8 cellular contexts compared by ENCODE assay signal in the genomic region with DNA sequence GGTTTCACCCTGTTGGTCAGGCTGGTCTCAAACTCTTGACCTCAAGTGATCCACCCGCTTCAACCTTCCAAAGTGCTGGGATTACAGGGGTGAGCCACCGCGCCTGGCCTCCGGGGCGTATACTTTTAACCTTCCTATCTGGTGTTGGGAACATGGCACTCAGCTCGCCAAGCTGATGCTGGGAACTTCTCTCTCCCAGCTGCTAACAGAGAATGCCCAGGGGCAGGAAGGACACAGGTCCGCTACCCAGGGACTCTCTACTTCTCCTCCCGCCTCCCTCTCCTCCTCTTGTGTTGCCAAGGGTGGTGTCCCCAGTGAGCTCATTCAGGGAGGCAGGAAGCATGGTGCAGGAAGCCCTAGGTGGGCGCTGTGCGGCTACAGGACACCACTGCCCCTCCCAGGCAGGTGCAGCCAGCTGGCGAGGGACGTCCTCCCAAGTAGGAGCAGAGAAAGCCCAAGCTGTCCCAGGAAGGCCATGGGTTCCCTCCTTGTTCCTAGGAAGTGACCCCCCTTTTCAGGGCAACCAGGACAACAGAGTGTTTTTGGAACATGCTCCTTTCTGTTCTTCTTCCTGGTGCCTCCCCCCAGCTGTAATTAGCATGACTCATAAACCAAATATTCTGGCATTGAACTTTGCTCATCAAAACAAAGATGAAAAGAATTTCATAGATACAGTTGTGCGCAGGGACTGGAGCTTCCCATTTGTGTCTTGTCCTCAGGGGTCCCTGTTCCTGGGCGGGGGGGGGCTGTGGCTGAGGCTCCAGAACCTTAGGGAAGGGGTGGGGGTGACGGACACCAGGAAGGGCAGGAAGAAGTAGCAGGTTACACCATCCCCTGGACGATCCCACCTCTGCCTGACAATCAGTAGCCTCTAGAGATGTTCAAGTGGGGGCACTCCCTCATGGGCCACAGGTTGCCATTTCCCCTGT. TPM values are rescaled to one million over a fixed set of nuclear protein-coding genes. Genes with fewer than 3 reads are reported as not detected.
DNase-seq lines count a peak whose midpoint lies in the region; ATAC-seq and TF ChIP-seq lines count a peak whose summit lies in the region.
"Had no signal": no experiment of that assay in that cellular context is flagged by ENCODE, and none has a peak within 500 bp of the region (broad histone marks: within the 10 kb centered on the region; RNA-seq: fewer than 3 reads in every experiment).

No MANE protein-coding gene starts in this region.

- no peaks in the 10 kb centered on the region for H3K36me3 ChIP-seq in right atrium auricular region
- no peaks in the 10 kb centered on the region for H3K36me3 ChIP-seq in thoracic aorta

- no peak overlapping the region for H3K4me3 ChIP-seq in HFF-Myc (replicated peaks; ENCODE audit: low read depth, low read length)
- H3K4me3 ChIP-seq in right atrium auricular region, result peak overlapping the region; percentile 64 to 68
- peak overlapping the region; percentile 79 for H3K4me3 ChIP-seq in thoracic aorta

- CTCF ChIA-PET in WTC11 (lab: Charles Lee), result interaction anchor here (0.9 to 5.2 kb wide), 5 partner anchors 16 to 61 kb away, joined by 3 to 51 read pairs (median 3); no protein-coding TSS in a partner anchor

- H3K36me3 Mint-ChIP-seq in WTC11, result no peaks in the 10 kb centered on the region

- H3K27me3 ChIP-seq in right atrium auricular region, result no peaks in the 10 kb centered on the region
- no peaks in the 10 kb centered on the region for H3K27me3 ChIP-seq in thoracic aorta (replicated peaks; ENCODE audit: insufficient read depth)

- H3K9me3 Mint-ChIP-seq in WTC11, result no peaks in the 10 kb centered on the region

- H3K9me3 ChIP-seq in right atrium auricular region, result no peaks in the 10 kb centered on the region
- no peaks in the 10 kb centered on the region for H3K9me3 ChIP-seq in thoracic aorta

- H3K4me3 Mint-ChIP-seq in WTC11, result no peak overlapping the region

- no peak overlapping the region for H3K27ac Mint-ChIP-seq in WTC11

- H3K4me1 Mint-ChIP-seq in WTC11, result peaks cover 14% of the 10 kb centered on the region

- TF ChIP-seq CTCF in HFF-Myc (IDR thresholded peaks at IDR 0.05; ENCODE audit: low read depth, low read length, missing control alignments), result no peak
- TF ChIP-seq CTCF in WTC11 (IDR thresholded peaks at IDR 0.05), result no peak
- TF ChIP-seq CTCF in right atrium auricular region (IDR thresholded peaks at IDR 0.05), result no peak
- no peak for TF ChIP-seq CTCF in thoracic aorta (IDR thresholded peaks at IDR 0.05)

- peak; percentile 72 for DNase-seq in HFF-Myc (ENCODE audit: extremely low read depth, low read depth)
- DNase-seq in WTC11 (ENCODE audit: low spot score), result no peak
- DNase-seq in right atrium auricular region (ENCODE audit: low spot score), result no peak
- DNase-seq in thoracic aorta (ENCODE audit: low spot score), result no peak
- DNase-seq in OCI-M2 (lab: John Stamatoyannopoulos, UW; ENCODE audit: unreplicated experiment), result no peak
- DNase-seq in stimulated activated naive CD8-positive, alpha-beta T cell treated with anti-CD3 and anti-CD28 coated beads, Interleukin-15, Interleukin-2, amounts not matched to agents 100 U/mL and 50 U/mL, for 24 hours, result no peak
- DNase-seq: stimulated activated CD4-positive, alpha-beta T cell treated with anti-CD3 and anti-CD28 coated beads, Interleukin-2, amount 100 ng/mL, for 24 hours had no signal

- H3K27ac ChIP-seq in right atrium auricular region (peak overlapping the region; percentile 93), thoracic aorta (peak overlapping the region; percentile 57 to 84)

- peaks cover 72% of the 10 kb centered on the region for H3K27me3 Mint-ChIP-seq in WTC11 (ENCODE audit: low read depth)

- peaks cover 0 to 74% of the 10 kb centered on the region in 2 donors for H3K4me1 ChIP-seq in right atrium auricular region
- peaks cover 39 to 63% of the 10 kb centered on the region in 2 donors for H3K4me1 ChIP-seq in thoracic aorta (ENCODE audit: control insufficient read depth in 1 of 2, low read depth in 2 of 2)

- POLR2A ChIA-PET in WTC11 (lab: Charles Lee), result no interaction called here

- no peak for ATAC-seq in WTC11
- no peak for ATAC-seq in thoracic aorta (ENCODE audit: insufficient number of reproducible peaks, low FRiP score, low read depth)
- no peak for ATAC-seq in HG03521 (IDR thresholded peaks at IDR 0.05; ENCODE audit: unreplicated experiment)
- ATAC-seq in stimulated activated naive CD8-positive, alpha-beta T cell treated with anti-CD3 and anti-CD28 coated beads, Interleukin-15, Interleukin-2, amounts not matched to agents 100 U/mL and 50 U/mL, for 24 hours, result no peak

TF ChIP-seq in WTC11, 78 proteins besides CTCF, POLR2A, EP300 and RAD21:
- TF ChIP-seq, protein P1, sequence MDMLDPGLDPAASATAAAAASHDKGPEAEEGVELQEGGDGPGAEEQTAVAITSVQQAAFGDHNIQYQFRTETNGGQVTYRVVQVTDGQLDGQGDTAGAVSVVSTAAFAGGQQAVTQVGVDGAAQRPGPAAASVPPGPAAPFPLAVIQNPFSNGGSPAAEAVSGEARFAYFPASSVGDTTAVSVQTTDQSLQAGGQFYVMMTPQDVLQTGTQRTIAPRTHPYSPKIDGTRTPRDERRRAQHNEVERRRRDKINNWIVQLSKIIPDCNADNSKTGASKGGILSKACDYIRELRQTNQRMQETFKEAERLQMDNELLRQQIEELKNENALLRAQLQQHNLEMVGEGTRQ (CRISPR knock-in tag; IDR thresholded peaks at IDR 0.05), result no peak
- TF ChIP-seq KAT7 (CRISPR knock-in tag; IDR thresholded peaks at IDR 0.05; ENCODE audit: borderline replicate concordance) (no peak), SMAD3 (CRISPR knock-in tag; IDR thresholded peaks at IDR 0.05; ENCODE audit: borderline replicate concordance) (no peak), GABPB1 (CRISPR knock-in tag; IDR thresholded peaks at IDR 0.05) (peak; percentile 46; the same call in 1 of the 2 replicates), IRF2 (CRISPR knock-in tag; IDR thresholded peaks at IDR 0.05; ENCODE audit: borderline replicate concordance, low read depth) (no peak)
- TF ChIP-seq, protein P2, sequence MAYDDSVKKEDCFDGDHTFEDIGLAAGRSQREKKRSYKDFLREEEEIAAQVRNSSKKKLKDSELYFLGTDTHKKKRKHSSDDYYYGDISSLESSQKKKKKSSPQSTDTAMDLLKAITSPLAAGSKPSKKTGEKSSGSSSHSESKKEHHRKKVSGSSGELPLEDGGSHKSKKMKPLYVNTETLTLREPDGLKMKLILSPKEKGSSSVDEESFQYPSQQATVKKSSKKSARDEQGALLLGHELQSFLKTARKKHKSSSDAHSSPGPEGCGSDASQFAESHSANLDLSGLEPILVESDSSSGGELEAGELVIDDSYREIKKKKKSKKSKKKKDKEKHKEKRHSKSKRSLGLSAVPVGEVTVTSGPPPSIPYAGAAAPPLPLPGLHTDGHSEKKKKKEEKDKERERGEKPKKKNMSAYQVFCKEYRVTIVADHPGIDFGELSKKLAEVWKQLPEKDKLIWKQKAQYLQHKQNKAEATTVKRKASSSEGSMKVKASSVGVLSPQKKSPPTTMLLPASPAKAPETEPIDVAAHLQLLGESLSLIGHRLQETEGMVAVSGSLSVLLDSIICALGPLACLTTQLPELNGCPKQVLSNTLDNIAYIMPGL (CRISPR knock-in tag; IDR thresholded peaks at IDR 0.05), result no peak

RNA-seq across cellular contexts. Expression of a gene that starts 2.6 kb away (rescaled TPM):
- 1.5 to 2.7 TPM (median 1.7 TPM) in 3 replicates for total RNA-seq in WTC11 (2021)
- total RNA-seq in right atrium auricular region, result 100 to 1,000 TPM; 125 to 401 TPM
- total RNA-seq in thoracic aorta, result 100 to 1,000 TPM; 445 to 518 TPM

RNA-seq across cellular contexts. Expression of a gene that starts 17.0 kb away (rescaled TPM):
- total RNA-seq in WTC11 (2021) (34.1 to 39.7 TPM (median 35.1 TPM) in 3 replicates), right atrium auricular region (10 to 100 TPM; 20.9 to 40.1 TPM), thoracic aorta (10 to 100 TPM; 21.4 to 41.0 TPM)

RNA-seq across cellular contexts. Expression of a gene that starts 46.9 kb away (rescaled TPM):
- total RNA-seq in WTC11 (2021) (57.9 to 88.6 TPM (median 86.9 TPM) in 3 replicates), right atrium auricular region (100 to 1,000 TPM; 488 to 733 TPM), thoracic aorta (100 to 1,000 TPM; 205 to 308 TPM)

RNA-seq across cellular contexts. Expression of a gene that starts 48.0 kb away (rescaled TPM):
- total RNA-seq in WTC11 (2021) (40.0 to 47.5 TPM (median 41.6 TPM) in 3 replicates), right atrium auricular region (10 to 100 TPM in 1 of 2 donors, 1 to 10 TPM in 1; 7.7 to 13.5 TPM), thoracic aorta (10 to 100 TPM; 50.0 to 75.9 TPM)

Comparison
In these comparisons a context has a peak if more than half of its experiments do, and no peak if none do; other contexts are left out.
1. RNA of a gene that starts 2.6 kb away (total RNA-seq): 445 to 518 TPM in thoracic aorta and 125 to 401 TPM in right atrium auricular region; 1.5 to 2.7 TPM in WTC11; every median in the first group is over 10 times any median in the second.